In the genomic region with DNA sequence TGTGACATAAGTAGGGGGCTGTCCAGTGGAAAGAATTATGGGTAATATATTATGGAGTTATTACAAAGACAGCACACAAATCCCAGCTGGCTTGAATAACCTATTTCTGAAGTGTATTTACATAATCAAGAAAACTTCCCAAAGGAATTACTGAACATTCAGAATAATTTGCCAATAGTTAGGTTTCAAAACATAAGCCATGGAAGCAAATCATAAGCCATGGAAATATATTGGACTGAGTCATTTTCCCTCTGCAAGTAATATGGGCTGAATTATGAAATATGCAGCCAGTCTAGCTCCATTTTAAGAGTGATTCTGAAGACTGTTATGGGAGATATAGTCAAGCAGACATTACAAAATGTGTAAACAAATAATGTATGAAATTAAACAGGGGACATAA, we compare ENCODE assay signal across 20 cellular contexts.
"Had no signal": no experiment of that assay in that cellular context is flagged by ENCODE, and none has a peak within 500 bp of the region (broad histone marks: within the 10 kb centered on the region; RNA-seq: fewer than 3 reads in every experiment).

No MANE protein-coding gene starts in this region.

- H3K4me1 ChIP-seq: foreskin keratinocyte, heart left ventricle, psoas muscle, sigmoid colon, suprapubic skin, thyroid gland had no signal

- ATAC-seq: effector memory CD8-positive, alpha-beta T cell; foreskin keratinocyte; heart left ventricle; psoas muscle had no signal

- DNase-seq: effector memory CD8-positive, alpha-beta T cell; foreskin keratinocyte; heart left ventricle; hypothalamus; kidney glomerular epithelial cell; mesendoderm; naive B cell; psoas muscle; retina; sigmoid colon; stimulated activated CD4-positive, alpha-beta T cell treated with anti-CD3 and anti-CD28 coated beads, Interleukin-2, amount 100 ng/mL, for 48 hours; stimulated activated naive CD4-positive, alpha-beta T cell treated with Interleukin-2 at 50 U/mL for 16 hours; thyroid gland had no signal

- H3K27me3 ChIP-seq: neutrophil, sigmoid colon, thyroid gland had no signal

- H3K27ac Mint-ChIP-seq: effector memory CD8-positive, alpha-beta T cell; naive B cell; nephron; type B pancreatic cell had no signal

- H3K4me3 ChIP-seq: heart left ventricle, psoas muscle, sigmoid colon, smooth muscle cell, suprapubic skin, thyroid gland had no signal

- H3K27ac ChIP-seq: epithelial cell of prostate, foreskin keratinocyte, heart left ventricle, neutrophil, psoas muscle, sigmoid colon, suprapubic skin, thyroid gland had no signal

- H3K9me3 Mint-ChIP-seq: central memory CD8-positive, alpha-beta T cell; effector memory CD8-positive, alpha-beta T cell; nephron; type B pancreatic cell had no signal

- H3K4me3 Mint-ChIP-seq: central memory CD8-positive, alpha-beta T cell; effector memory CD8-positive, alpha-beta T cell; naive B cell; nephron; type B pancreatic cell had no signal

- H3K9me3 ChIP-seq: heart left ventricle, neutrophil, psoas muscle, sigmoid colon, suprapubic skin, thyroid gland had no signal

- H3K36me3 ChIP-seq: heart left ventricle, neutrophil, sigmoid colon, suprapubic skin, thyroid gland had no signal

- H3K36me3 Mint-ChIP-seq: naive B cell, type B pancreatic cell had no signal

- H3K4me1 Mint-ChIP-seq: central memory CD8-positive, alpha-beta T cell had no signal

- H3K4me2 ChIP-seq: smooth muscle cell had no signal
